In the genomic region with DNA sequence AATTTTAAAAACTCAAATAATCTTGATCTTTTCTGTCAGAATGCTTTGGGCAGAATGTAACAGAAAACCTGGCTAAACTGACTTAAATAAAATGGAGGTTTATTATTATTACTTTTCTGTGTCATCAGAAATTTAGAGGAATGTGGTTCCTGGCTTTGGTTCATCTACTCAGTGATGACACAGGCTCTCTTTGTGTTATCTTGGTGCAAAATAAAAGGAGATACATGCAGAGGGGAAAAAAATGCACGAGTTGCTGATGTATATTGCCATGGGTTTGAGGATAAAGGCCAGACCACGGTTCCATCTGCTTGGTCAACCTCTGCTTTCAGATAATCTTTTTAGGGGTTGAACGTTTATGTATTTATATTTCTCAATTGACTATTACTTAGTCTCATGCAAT, we compare ENCODE assay signal across 13 cellular contexts.
A peak's percentile ranks its signal among the peaks of the same experiment; 100 is the strongest.
DNase-seq lines count a peak whose midpoint lies in the region; TF ChIP-seq lines count a peak whose summit lies in the region.
"Had no signal": no experiment of that assay in that cellular context is flagged by ENCODE, and none has a peak within 500 bp of the region (broad histone marks: within the 10 kb centered on the region; RNA-seq: fewer than 3 reads in every experiment).

No MANE protein-coding gene starts in this region.

- no peak overlapping the region; a peak in 1 of 4 replicates for H3K27ac ChIP-seq in SK-N-SH (ENCODE audit: low read depth in 2 of 2, low read length in 1 of 2)
- H3K27ac ChIP-seq in adrenal gland: no peak overlapping the region
- H3K27ac ChIP-seq: BLaER1 treated with 17β-estradiol and CSF1 and Interleukin-3, amounts not matched to agents 10 nM and 100 nM; HL-60 had no signal

- in situ Hi-C loops in SK-MEL-5 (cut with HindIII; ENCODE audit: low pct_unique_long_range_greater_than_20kb, low sequenced_read_pairs): no loop called here

- H3K36me3 Mint-ChIP-seq in chondrocyte (ENCODE audit: low read depth): peaks cover 10% of the 10 kb centered on the region
- H3K36me3 Mint-ChIP-seq: CD4-positive, CD25-positive, alpha-beta regulatory T cell had no signal

- no peaks in the 10 kb centered on the region for H3K27me3 Mint-ChIP-seq in chondrocyte (ENCODE audit: low read depth)
- H3K27me3 Mint-ChIP-seq: CD4-positive, CD25-positive, alpha-beta regulatory T cell had no signal

- H3F3A ChIP-seq in SK-N-SH (replicated peaks; ENCODE audit: insufficient read depth): peaks cover 11% of the 10 kb centered on the region

- intact Hi-C loops in adrenal gland (cut with DNase I): no loop called here

- TF ChIP-seq EP300 in SK-N-SH (IDR thresholded peaks at IDR 0.05; ENCODE audit: borderline replicate concordance in 1 of 2, low read depth in 1 of 2, low read length in 1 of 2): no peak

- no peaks in the 10 kb centered on the region for H3K79me2 ChIP-seq in SK-N-SH (ENCODE audit: insufficient read depth)

- DNase-seq in EH (ENCODE audit: low read depth) (peak; percentile 44), SK-MEL-5 (ENCODE audit: low read depth, low spot score) (peak; percentile 57), chondrocyte (ENCODE audit: low spot score) (no peak), iris pigment epithelial cell (ENCODE audit: low read depth) (peak; percentile 45), SK-N-SH (no peak), adrenal gland (no peak), NCI-H1694 (lab: John Stamatoyannopoulos, UW) (no peak)
- DNase-seq: ACHN; CD4-positive, CD25-positive, alpha-beta regulatory T cell; DMS79 treated with DMSO at 0.1 percent for 48 hours; GF-D8 had no signal

- WGBS in SK-N-SH (ENCODE audit: low lambda C conversion rate): 64% methylated on average over 3 of the region's 3 CpGs
- 78 to 81% (median 80%) methylated on average over 3 of the region's 3 CpGs for WGBS in adrenal gland, 4 donors

- TF ChIP-seq CTCF in chondrocyte (IDR thresholded peaks at IDR 0.05) (no peak), SK-N-SH (IDR thresholded peaks at IDR 0.05) (no peak), adrenal gland (IDR thresholded peaks at IDR 0.05) (no peak)

- H2AFZ ChIP-seq in SK-N-SH (ENCODE audit: low read depth): no peak overlapping the region

- H3K4me1 Mint-ChIP-seq in chondrocyte (ENCODE audit: low read depth): peaks cover 54% of the 10 kb centered on the region

- H3K4me2 ChIP-seq in SK-N-SH: no peak overlapping the region
- H3K4me2 ChIP-seq: BLaER1 treated with 17β-estradiol and CSF1 and Interleukin-3, amounts not matched to agents 10 nM and 100 nM had no signal

- no peaks in the 10 kb centered on the region for H4K20me1 ChIP-seq in SK-N-SH (ENCODE audit: insufficient read depth)
- H4K20me1 ChIP-seq: BLaER1 treated with 17β-estradiol and CSF1 and Interleukin-3, amounts not matched to agents 10 nM and 100 nM had no signal

- H3K4me3 Mint-ChIP-seq in chondrocyte (ENCODE audit: unreplicated experiment): no peak overlapping the region
- H3K4me3 Mint-ChIP-seq: CD4-positive, CD25-positive, alpha-beta regulatory T cell had no signal

- no peak for TF ChIP-seq POLR2A in adrenal gland (IDR thresholded peaks at IDR 0.05)

- POLR2A ChIA-PET in SK-N-SH (lab: Yijun Ruan, JAX): no interaction called here

- H3K36me3 ChIP-seq in SK-N-SH (replicated peaks in 1 of 2; ENCODE audit: control insufficient read depth in 1 of 2, insufficient read depth in 2 of 2, low read length in 1 of 2): no peaks in the 10 kb centered on the region
- H3K36me3 ChIP-seq in adrenal gland (replicated peaks in 1 of 2): no peaks in the 10 kb centered on the region
- H3K36me3 ChIP-seq: BLaER1 treated with 17β-estradiol and CSF1 and Interleukin-3, amounts not matched to agents 10 nM and 100 nM had no signal

- no peaks in the 10 kb centered on the region for H3K9me3 ChIP-seq in SK-N-SH
- no peaks in the 10 kb centered on the region for H3K9me3 ChIP-seq in adrenal gland (replicated peaks in 1 of 3)
- H3K9me3 ChIP-seq: BLaER1 treated with 17β-estradiol and CSF1 and Interleukin-3, amounts not matched to agents 10 nM and 100 nM had no signal

- peak overlapping the region; percentile 36 for H3K27ac Mint-ChIP-seq in chondrocyte (ENCODE audit: unreplicated experiment)
- H3K27ac Mint-ChIP-seq: CD4-positive, CD25-positive, alpha-beta regulatory T cell had no signal

- CTCF ChIA-PET in SK-N-SH (lab: Yijun Ruan, JAX): interaction anchor here (1.2 to 2.4 kb wide), 3 partner anchors 12 to 83 kb away, joined by 5 to 6 read pairs (median 6); no protein-coding TSS in a partner anchor

- no peaks in the 10 kb centered on the region for H3K9me2 ChIP-seq in SK-N-SH

- H3K4me1 ChIP-seq in SK-N-SH (ENCODE audit: control insufficient read depth in 1 of 2, insufficient read depth in 2 of 2, low read depth in 1 of 2, low read length in 1 of 2) (peaks cover 0 to 4% of the 10 kb centered on the region in 2 experiments; a peak in 2 of 4 replicates), adrenal gland (replicated peaks in 1 of 2) (no peaks in the 10 kb centered on the region)
- H3K4me1 ChIP-seq: BLaER1 treated with 17β-estradiol and CSF1 and Interleukin-3, amounts not matched to agents 10 nM and 100 nM had no signal

- H3K4me3 ChIP-seq in SK-N-SH (ENCODE audit: low read depth in 2 of 2, low read length in 1 of 2) (no peak overlapping the region), adrenal gland (no peak overlapping the region)
- H3K4me3 ChIP-seq: BLaER1 treated with 17β-estradiol and CSF1 and Interleukin-3, amounts not matched to agents 10 nM and 100 nM had no signal

- TF ChIP-seq RAD21 in SK-N-SH (IDR thresholded peaks at IDR 0.05; ENCODE audit: low read length): no peak

- no peak overlapping the region for H3K9ac ChIP-seq in SK-N-SH
- H3K9ac ChIP-seq: BLaER1 treated with 17β-estradiol and CSF1 and Interleukin-3, amounts not matched to agents 10 nM and 100 nM had no signal

- peaks cover 6% of the 10 kb centered on the region for H3K9me3 Mint-ChIP-seq in chondrocyte (ENCODE audit: low read depth)

- H3K27me3 ChIP-seq in SK-N-SH (ENCODE audit: insufficient read depth) (no peaks in the 10 kb centered on the region), adrenal gland (no peaks in the 10 kb centered on the region)
- H3K27me3 ChIP-seq: BLaER1 treated with 17β-estradiol and CSF1 and Interleukin-3, amounts not matched to agents 10 nM and 100 nM had no signal

TF ChIP-seq in SK-N-SH, 30 proteins besides CTCF, POLR2A, EP300 and RAD21 (continues in another document):
- TF ChIP-seq USF1 (IDR thresholded peaks at IDR 0.05; ENCODE audit: borderline replicate concordance, low read depth): no peak
- no peak for TF ChIP-seq USF2 (IDR thresholded peaks at IDR 0.05; ENCODE audit: borderline replicate concordance, low read depth, low read length)
- TF ChIP-seq, protein P1, sequence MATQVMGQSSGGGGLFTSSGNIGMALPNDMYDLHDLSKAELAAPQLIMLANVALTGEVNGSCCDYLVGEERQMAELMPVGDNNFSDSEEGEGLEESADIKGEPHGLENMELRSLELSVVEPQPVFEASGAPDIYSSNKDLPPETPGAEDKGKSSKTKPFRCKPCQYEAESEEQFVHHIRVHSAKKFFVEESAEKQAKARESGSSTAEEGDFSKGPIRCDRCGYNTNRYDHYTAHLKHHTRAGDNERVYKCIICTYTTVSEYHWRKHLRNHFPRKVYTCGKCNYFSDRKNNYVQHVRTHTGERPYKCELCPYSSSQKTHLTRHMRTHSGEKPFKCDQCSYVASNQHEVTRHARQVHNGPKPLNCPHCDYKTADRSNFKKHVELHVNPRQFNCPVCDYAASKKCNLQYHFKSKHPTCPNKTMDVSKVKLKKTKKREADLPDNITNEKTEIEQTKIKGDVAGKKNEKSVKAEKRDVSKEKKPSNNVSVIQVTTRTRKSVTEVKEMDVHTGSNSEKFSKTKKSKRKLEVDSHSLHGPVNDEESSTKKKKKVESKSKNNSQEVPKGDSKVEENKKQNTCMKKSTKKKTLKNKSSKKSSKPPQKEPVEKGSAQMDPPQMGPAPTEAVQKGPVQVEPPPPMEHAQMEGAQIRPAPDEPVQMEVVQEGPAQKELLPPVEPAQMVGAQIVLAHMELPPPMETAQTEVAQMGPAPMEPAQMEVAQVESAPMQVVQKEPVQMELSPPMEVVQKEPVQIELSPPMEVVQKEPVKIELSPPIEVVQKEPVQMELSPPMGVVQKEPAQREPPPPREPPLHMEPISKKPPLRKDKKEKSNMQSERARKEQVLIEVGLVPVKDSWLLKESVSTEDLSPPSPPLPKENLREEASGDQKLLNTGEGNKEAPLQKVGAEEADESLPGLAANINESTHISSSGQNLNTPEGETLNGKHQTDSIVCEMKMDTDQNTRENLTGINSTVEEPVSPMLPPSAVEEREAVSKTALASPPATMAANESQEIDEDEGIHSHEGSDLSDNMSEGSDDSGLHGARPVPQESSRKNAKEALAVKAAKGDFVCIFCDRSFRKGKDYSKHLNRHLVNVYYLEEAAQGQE (IDR thresholded peaks at IDR 0.05; ENCODE audit: low read depth, low read length): no peak
- TF ChIP-seq MAX (IDR thresholded peaks at IDR 0.05; ENCODE audit: low read depth): no peak
- TF ChIP-seq JUND (IDR thresholded peaks at IDR 0.05): no peak
- TF ChIP-seq RCOR1 (IDR thresholded peaks at IDR 0.05; ENCODE audit: low read length): no peak
- no peak for TF ChIP-seq POLR2AphosphoS5 (IDR thresholded peaks at IDR 0.05; ENCODE audit: low read depth, low read length)
- TF ChIP-seq TCF12 (IDR thresholded peaks at IDR 0.05): no peak
- TF ChIP-seq FOSL2 (IDR thresholded peaks at IDR 0.05; ENCODE audit: borderline replicate concordance, low read depth): no peak

Comparison
In these comparisons a context has a peak if more than half of its experiments do, and no peak if none do; other contexts are left out.
1. DNase-seq: peak in EH (single experiment), SK-MEL-5 (single experiment) and iris pigment epithelial cell (single experiment); none in chondrocyte (single experiment), SK-N-SH (single experiment), adrenal gland (0 of 7) and NCI-H1694 (single experiment).